Comparison of ENCODE assay signal across 1 cellular context in the genomic region with DNA sequence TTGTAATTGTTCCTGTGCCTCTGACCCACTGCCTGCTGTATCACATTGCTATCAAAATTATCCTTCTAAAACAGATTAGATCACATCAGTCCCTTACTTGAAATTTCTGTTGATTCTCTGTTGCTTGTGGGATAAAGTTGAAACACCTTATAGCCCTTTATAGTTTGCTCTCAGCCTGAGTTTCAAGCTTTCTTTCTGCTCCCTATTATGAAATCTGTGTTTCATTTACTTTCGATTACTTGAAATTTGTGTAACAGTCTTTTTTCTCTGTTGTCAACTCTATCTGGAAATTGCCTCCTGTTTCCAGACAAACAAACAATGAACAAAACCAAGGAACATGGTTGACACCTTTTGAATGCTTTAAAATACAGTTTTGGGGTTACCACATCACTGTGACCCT.
TF ChIP-seq lines count a peak whose summit lies in the region.

No MANE protein-coding gene starts in this region.

TF ChIP-seq in HepG2, 621 proteins besides CTCF, POLR2A, EP300 and RAD21 (continued from another document):
- TF ChIP-seq, protein P1, sequence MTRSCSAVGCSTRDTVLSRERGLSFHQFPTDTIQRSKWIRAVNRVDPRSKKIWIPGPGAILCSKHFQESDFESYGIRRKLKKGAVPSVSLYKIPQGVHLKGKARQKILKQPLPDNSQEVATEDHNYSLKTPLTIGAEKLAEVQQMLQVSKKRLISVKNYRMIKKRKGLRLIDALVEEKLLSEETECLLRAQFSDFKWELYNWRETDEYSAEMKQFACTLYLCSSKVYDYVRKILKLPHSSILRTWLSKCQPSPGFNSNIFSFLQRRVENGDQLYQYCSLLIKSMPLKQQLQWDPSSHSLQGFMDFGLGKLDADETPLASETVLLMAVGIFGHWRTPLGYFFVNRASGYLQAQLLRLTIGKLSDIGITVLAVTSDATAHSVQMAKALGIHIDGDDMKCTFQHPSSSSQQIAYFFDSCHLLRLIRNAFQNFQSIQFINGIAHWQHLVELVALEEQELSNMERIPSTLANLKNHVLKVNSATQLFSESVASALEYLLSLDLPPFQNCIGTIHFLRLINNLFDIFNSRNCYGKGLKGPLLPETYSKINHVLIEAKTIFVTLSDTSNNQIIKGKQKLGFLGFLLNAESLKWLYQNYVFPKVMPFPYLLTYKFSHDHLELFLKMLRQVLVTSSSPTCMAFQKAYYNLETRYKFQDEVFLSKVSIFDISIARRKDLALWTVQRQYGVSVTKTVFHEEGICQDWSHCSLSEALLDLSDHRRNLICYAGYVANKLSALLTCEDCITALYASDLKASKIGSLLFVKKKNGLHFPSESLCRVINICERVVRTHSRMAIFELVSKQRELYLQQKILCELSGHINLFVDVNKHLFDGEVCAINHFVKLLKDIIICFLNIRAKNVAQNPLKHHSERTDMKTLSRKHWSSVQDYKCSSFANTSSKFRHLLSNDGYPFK (CRISPR knock-in tag; IDR thresholded peaks at IDR 0.05; ENCODE audit: borderline replicate concordance), result no peak
- TF ChIP-seq, protein P2, sequence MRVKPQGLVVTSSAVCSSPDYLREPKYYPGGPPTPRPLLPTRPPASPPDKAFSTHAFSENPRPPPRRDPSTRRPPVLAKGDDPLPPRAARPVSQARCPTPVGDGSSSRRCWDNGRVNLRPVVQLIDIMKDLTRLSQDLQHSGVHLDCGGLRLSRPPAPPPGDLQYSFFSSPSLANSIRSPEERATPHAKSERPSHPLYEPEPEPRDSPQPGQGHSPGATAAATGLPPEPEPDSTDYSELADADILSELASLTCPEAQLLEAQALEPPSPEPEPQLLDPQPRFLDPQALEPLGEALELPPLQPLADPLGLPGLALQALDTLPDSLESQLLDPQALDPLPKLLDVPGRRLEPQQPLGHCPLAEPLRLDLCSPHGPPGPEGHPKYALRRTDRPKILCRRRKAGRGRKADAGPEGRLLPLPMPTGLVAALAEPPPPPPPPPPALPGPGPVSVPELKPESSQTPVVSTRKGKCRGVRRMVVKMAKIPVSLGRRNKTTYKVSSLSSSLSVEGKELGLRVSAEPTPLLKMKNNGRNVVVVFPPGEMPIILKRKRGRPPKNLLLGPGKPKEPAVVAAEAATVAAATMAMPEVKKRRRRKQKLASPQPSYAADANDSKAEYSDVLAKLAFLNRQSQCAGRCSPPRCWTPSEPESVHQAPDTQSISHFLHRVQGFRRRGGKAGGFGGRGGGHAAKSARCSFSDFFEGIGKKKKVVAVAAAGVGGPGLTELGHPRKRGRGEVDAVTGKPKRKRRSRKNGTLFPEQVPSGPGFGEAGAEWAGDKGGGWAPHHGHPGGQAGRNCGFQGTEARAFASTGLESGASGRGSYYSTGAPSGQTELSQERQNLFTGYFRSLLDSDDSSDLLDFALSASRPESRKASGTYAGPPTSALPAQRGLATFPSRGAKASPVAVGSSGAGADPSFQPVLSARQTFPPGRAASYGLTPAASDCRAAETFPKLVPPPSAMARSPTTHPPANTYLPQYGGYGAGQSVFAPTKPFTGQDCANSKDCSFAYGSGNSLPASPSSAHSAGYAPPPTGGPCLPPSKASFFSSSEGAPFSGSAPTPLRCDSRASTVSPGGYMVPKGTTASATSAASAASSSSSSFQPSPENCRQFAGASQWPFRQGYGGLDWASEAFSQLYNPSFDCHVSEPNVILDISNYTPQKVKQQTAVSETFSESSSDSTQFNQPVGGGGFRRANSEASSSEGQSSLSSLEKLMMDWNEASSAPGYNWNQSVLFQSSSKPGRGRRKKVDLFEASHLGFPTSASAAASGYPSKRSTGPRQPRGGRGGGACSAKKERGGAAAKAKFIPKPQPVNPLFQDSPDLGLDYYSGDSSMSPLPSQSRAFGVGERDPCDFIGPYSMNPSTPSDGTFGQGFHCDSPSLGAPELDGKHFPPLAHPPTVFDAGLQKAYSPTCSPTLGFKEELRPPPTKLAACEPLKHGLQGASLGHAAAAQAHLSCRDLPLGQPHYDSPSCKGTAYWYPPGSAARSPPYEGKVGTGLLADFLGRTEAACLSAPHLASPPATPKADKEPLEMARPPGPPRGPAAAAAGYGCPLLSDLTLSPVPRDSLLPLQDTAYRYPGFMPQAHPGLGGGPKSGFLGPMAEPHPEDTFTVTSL (CRISPR knock-in tag; IDR thresholded peaks at IDR 0.05; ENCODE audit: borderline replicate concordance), result no peak
- TF ChIP-seq, protein P3, sequence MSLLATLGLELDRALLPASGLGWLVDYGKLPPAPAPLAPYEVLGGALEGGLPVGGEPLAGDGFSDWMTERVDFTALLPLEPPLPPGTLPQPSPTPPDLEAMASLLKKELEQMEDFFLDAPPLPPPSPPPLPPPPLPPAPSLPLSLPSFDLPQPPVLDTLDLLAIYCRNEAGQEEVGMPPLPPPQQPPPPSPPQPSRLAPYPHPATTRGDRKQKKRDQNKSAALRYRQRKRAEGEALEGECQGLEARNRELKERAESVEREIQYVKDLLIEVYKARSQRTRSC (CRISPR knock-in tag; IDR thresholded peaks at IDR 0.05; ENCODE audit: low read depth), result no peak
- TF ChIP-seq NFIC (IDR thresholded peaks at IDR 0.05; ENCODE audit: low read length), result no peak
- TF ChIP-seq ZNF776 (CRISPR knock-in tag; IDR thresholded peaks at IDR 0.05), result no peak
- no peak for TF ChIP-seq PHF8 (CRISPR knock-in tag; IDR thresholded peaks at IDR 0.05)
- no peak for TF ChIP-seq CBFB (CRISPR knock-in tag; IDR thresholded peaks at IDR 0.05)
